ENCODE assay signal across 9 cellular contexts in the genomic region with DNA sequence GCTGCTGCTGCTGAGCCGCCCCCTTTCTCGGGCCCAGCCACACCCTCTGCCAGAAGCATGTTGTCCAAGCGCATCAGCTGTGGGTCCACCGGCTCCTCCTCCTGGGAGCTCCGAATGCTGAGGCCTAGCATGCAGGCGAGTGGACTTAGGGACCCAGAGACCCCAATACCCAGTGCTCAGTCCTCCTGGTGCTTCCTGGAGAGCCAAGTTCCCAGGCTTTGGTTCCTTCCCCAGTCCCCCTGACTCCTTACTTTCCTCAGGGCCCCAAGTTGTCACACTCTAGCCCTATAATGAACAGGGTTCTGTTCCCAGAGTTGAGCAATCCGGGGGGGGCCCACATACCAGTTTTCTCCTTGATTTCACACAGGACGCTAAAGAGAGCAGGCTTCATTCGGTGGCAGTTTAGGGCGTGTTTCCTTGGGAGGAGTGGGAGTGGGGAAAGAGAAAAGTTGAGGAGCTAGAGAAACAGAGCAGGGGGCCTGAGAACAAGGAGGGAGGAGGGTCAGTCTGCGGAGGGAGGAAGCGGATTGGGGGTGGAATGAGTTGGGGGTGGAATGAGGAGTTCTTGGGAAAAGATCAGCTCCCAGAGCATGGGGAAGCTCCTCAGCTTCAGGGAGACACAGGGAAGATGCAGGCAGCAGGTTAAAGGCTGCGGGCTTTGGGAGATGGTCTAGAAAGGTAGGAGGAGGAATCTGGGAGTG. TPM values are rescaled to one million over a fixed set of nuclear protein-coding genes. Genes with fewer than 3 reads are reported as not detected.
DNase-seq lines count a peak whose midpoint lies in the region; ATAC-seq, FAIRE-seq and TF ChIP-seq lines count a peak whose summit lies in the region.
"Had no signal": no experiment of that assay in that cellular context is flagged by ENCODE, and none has a peak within 500 bp of the region (broad histone marks: within the 10 kb centered on the region; RNA-seq: fewer than 3 reads in every experiment).

No MANE protein-coding gene starts in this region.

- H3K9me3 Mint-ChIP-seq in naive B cell: no peaks in the 10 kb centered on the region

- H4K20me1 ChIP-seq in Loucy (ENCODE audit: insufficient read depth, low read length, poor library complexity, severe bottlenecking): peaks cover 11% of the 10 kb centered on the region

- H3K4me2 ChIP-seq in Loucy (ENCODE audit: low read depth, low read length, poor library complexity, severe bottlenecking): peak overlapping the region; percentile 99

- intact Hi-C loops in colonic mucosa (cut with DNase I): no loop called here

- H3K9me3 ChIP-seq in Loucy (ENCODE audit: insufficient read depth, low read depth, low read length) (no peaks in the 10 kb centered on the region), colonic mucosa (no peaks in the 10 kb centered on the region)

- H3K4me3 ChIP-seq in AG09309 (ENCODE audit: control insufficient read depth, low read depth, low read length) (peak overlapping the region; percentile 70), Loucy (ENCODE audit: low read length, poor library complexity, severe bottlenecking) (peak overlapping the region; percentile 91), colonic mucosa (peak overlapping the region; percentile 69)

- DNase-seq in AG09309 (ENCODE audit: low read depth): no peak
- DNase-seq in colonic mucosa: no peak
- DNase-seq in naive B cell: no peak
- DNase-seq in iPS-NIHi7 (ENCODE audit: extremely low spot score): no peak
- no peak for DNase-seq in GM12892 (ENCODE audit: insufficient read length)

- peaks cover 70% of the 10 kb centered on the region for H3K79me2 ChIP-seq in Loucy (ENCODE audit: insufficient read depth, low read length)

- peak overlapping the region; percentile 80 to 100 (median 95) for H3K27ac Mint-ChIP-seq in naive B cell

- no peaks in the 10 kb centered on the region for H3K9me2 ChIP-seq in Loucy (replicated peaks; ENCODE audit: low read depth, low read length)

- no peaks in the 10 kb centered on the region for H3K27me3 ChIP-seq in Loucy (ENCODE audit: insufficient read depth, low read length, poor library complexity, severe bottlenecking)
- no peaks in the 10 kb centered on the region for H3K27me3 ChIP-seq in colonic mucosa

- H3K36me3 Mint-ChIP-seq in naive B cell: peaks cover 16 to 41% of the 10 kb centered on the region in 2 donors

- no peak overlapping the region for H2AFZ ChIP-seq in Loucy (ENCODE audit: low read length)

- peaks cover 61 to 70% (median 65%) of the 10 kb centered on the region in 3 donors for H3K4me1 Mint-ChIP-seq in naive B cell

- H3K27ac ChIP-seq in colonic mucosa: peak overlapping the region; percentile 87

- no peak for FAIRE-seq in GM12892 (lab: Jason Lieb, UNC)
- FAIRE-seq: GM18507 had no signal

- TF ChIP-seq CTCF in AG09309 (IDR thresholded peaks at IDR 0.05; ENCODE audit: control insufficient read depth, insufficient read depth, low read depth, low read length, missing control alignments) (no peak), Loucy (conservative IDR thresholded peaks at IDR 0.05; ENCODE audit: low read length) (no peak), colonic mucosa (IDR thresholded peaks at IDR 0.05) (no peak)

- H3K9ac ChIP-seq in Loucy (ENCODE audit: low read depth, low read length, poor library complexity, severe bottlenecking): peak overlapping the region; percentile 96
- H3K9ac ChIP-seq in colonic mucosa (ENCODE audit: low read depth in 2 of 2, low read length in 2 of 2): peak overlapping the region; percentile 84 to 91

- H3K4me1 ChIP-seq in Loucy (ENCODE audit: insufficient read depth, low read length, poor library complexity, severe bottlenecking): peaks cover 40% of the 10 kb centered on the region
- H3K4me1 ChIP-seq in colonic mucosa: no peaks in the 10 kb centered on the region

- H3K4me3 Mint-ChIP-seq in naive B cell: peak overlapping the region; percentile 90 to 99 (median 94)

- H3K36me3 ChIP-seq in Loucy (ENCODE audit: insufficient read depth, low read length) (peaks cover 18% of the 10 kb centered on the region; the same call in 1 of the 2 replicates), colonic mucosa (no peaks in the 10 kb centered on the region)

- no peaks in the 10 kb centered on the region for H3K27me3 Mint-ChIP-seq in naive B cell

- ATAC-seq in naive B cell (ENCODE audit: low read depth in 2 of 2) (no peak), GM21825 (IDR thresholded peaks at IDR 0.05; ENCODE audit: unreplicated experiment) (no peak), HG03442 (IDR thresholded peaks at IDR 0.05; ENCODE audit: unreplicated experiment) (no peak)

- no peak for TF ChIP-seq POLR2A in GM12892 (IDR thresholded peaks at IDR 0.05; ENCODE audit: low read depth, low read length)

- H3F3A ChIP-seq in Loucy (ENCODE audit: low read depth): no peaks in the 10 kb centered on the region

RNA-seq across cellular contexts. Expression of a gene that starts 1.5 kb away (rescaled TPM):
- 10 to 100 TPM; 47.5 TPM for total RNA-seq in colonic mucosa
- polyA plus RNA-seq in naive B cell (ENCODE audit: low read depth in 6 of 6): 1 to 10 TPM in 5 of 6 donors, under 1 TPM in 1; 0.64 to 4.0 (median 3.1) TPM
- polyA plus RNA-seq in GM12892 (2012; ENCODE audit: missing spikeins): 50.6 TPM

RNA-seq across cellular contexts. Expression of a gene that starts 3.9 kb away (rescaled TPM):
- 1 to 10 TPM; 6.7 to 8.6 TPM for total RNA-seq in colonic mucosa
- polyA plus RNA-seq in naive B cell (ENCODE audit: low read depth in 6 of 6): 100 to 1,000 TPM in 5 of 6 donors, 10 to 100 TPM in 1; 99.0 to 145 (median 125) TPM
- 96.1 TPM for polyA plus RNA-seq in GM12892 (2012; ENCODE audit: missing spikeins)

RNA-seq across cellular contexts. Expression of a gene that starts 4.5 kb away (rescaled TPM):
- total RNA-seq in colonic mucosa: 10 to 100 TPM in 1 of 2 donors, 1 to 10 TPM in 1; 4.1 to 10.1 TPM
- polyA plus RNA-seq in naive B cell (ENCODE audit: low read depth in 6 of 6): 1 to 10 TPM in 1 of 6 donors, under 1 TPM in 3, not detected in 2; 0.32 to 1.1 (median 0.63) TPM
- 11.2 TPM for polyA plus RNA-seq in GM12892 (2012; ENCODE audit: missing spikeins)

RNA-seq across cellular contexts. Expression of a gene that starts 10.3 kb away (rescaled TPM):
- 10 to 100 TPM; 75.8 to 87.4 TPM for total RNA-seq in colonic mucosa
- polyA plus RNA-seq in naive B cell (ENCODE audit: low read depth in 6 of 6): 100 to 1,000 TPM in 3 of 6 donors, 10 to 100 TPM in 3; 85.9 to 116 (median 102) TPM
- 80.8 TPM for polyA plus RNA-seq in GM12892 (2012; ENCODE audit: missing spikeins)

RNA-seq across cellular contexts. Expression of a gene that starts 12.6 kb away (rescaled TPM):
- total RNA-seq in colonic mucosa: 10 to 100 TPM; 44.1 to 54.5 TPM
- polyA plus RNA-seq in naive B cell (ENCODE audit: low read depth in 6 of 6): 10 to 100 TPM in 5 of 6 donors, 1 to 10 TPM in 1; 9.1 to 20.6 (median 13.1) TPM
- 17.1 TPM for polyA plus RNA-seq in GM12892 (2012; ENCODE audit: missing spikeins)
